Comparison of ENCODE assay signal across 1 cellular context in genomic region chr2:176206677-176207076, GRCh38.
TF ChIP-seq lines count a peak whose summit lies in the region.

No MANE protein-coding gene starts in this region.

TF ChIP-seq in SK-N-SH, 30 proteins besides CTCF, POLR2A, EP300 and RAD21 (continued from another document):
- TF ChIP-seq ZBTB33 (IDR thresholded peaks at IDR 0.05; ENCODE audit: borderline replicate concordance, low read depth), result no peak
- TF ChIP-seq FOSL2 (IDR thresholded peaks at IDR 0.05; ENCODE audit: borderline replicate concordance, low read depth), result no peak
- no peak for TF ChIP-seq GATA2 (CRISPR knock-in tag; IDR thresholded peaks at IDR 0.05)
